ENCODE assay signal across 8 cellular contexts in the genomic region with DNA sequence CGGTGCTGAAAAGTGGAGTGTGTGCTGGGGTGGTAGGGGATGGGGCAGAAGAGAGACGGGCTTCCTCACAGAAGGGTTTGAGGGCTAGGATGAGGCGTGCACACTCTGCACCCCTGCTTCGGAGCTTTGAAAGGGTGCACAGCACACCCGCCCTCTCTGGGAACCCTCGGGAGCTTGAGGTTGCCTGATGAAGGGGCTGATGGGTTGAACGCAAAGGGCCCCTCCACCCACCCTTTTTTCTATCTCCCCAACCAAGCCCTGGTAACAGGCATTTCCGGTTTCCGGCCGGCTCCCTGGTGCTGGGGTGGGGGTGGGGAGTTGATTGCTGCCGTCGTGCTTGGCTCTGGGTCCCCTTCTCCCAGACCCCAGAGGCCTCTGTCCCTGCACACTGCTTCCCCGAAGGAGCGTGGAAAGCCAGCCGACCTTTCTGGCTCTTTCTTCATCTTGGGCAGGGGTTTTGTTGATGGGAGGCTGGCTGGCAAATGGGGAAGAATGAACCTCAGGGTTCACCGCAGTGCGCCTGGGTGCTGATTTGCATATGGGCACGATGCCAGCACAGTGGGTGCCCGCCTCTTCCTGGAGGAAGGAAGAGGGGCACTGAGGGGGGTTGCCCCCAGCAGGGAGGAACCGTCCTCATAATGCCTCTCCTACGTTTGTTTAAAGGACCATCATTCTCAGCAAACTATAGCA. TPM values are rescaled to one million over a fixed set of nuclear protein-coding genes. Genes with fewer than 3 reads are reported as not detected.
A peak's percentile ranks its signal among the peaks of the same experiment; 100 is the strongest.
DNase-seq lines count a peak whose midpoint lies in the region; ATAC-seq and TF ChIP-seq lines count a peak whose summit lies in the region.
"Had no signal": no experiment of that assay in that cellular context is flagged by ENCODE, and none has a peak within 500 bp of the region (broad histone marks: within the 10 kb centered on the region; RNA-seq: fewer than 3 reads in every experiment).

No MANE protein-coding gene starts in this region.

- peaks cover 42 to 54% (median 53%) of the 10 kb centered on the region in 3 donors for H3K4me1 Mint-ChIP-seq in IgD-negative memory B cell

- H3K27me3 Mint-ChIP-seq in IgD-negative memory B cell, result peaks cover 2% of the 10 kb centered on the region

- H3K36me3 ChIP-seq in body of pancreas (replicated peaks in 1 of 2; ENCODE audit: insufficient read depth in 1 of 2, low read depth in 2 of 2), result no peaks in the 10 kb centered on the region
- no peaks in the 10 kb centered on the region for H3K36me3 ChIP-seq in left lung

- H3K9me3 Mint-ChIP-seq in IgD-negative memory B cell, result no peaks in the 10 kb centered on the region

- H3K27ac Mint-ChIP-seq in IgD-negative memory B cell, result peak overlapping the region; percentile 95 to 98 (median 98)

- H3K36me3 Mint-ChIP-seq in IgD-negative memory B cell, result no peaks in the 10 kb centered on the region

- peak overlapping the region; percentile 87 to 94 (median 92) for H3K4me3 Mint-ChIP-seq in IgD-negative memory B cell

- H3K4me1 ChIP-seq in body of pancreas, result peaks cover 12% of the 10 kb centered on the region
- H3K4me1 ChIP-seq in left lung, result peaks cover 5 to 77% of the 10 kb centered on the region in 2 donors
- H3K4me1 ChIP-seq: foreskin keratinocyte had no signal

- 6 to 8% methylated on average over 17 to 20 of the region's 21 CpGs for WGBS in body of pancreas, 2 donors

- ATAC-seq in GM19035 (IDR thresholded peaks at IDR 0.05; ENCODE audit: unreplicated experiment), result peak; percentile 47
- ATAC-seq in body of pancreas, result peak; percentile 60
- ATAC-seq in left lung, result peak; percentile 66
- ATAC-seq: foreskin keratinocyte had no signal

- peak overlapping the region in 2 of 4 donors; percentile 12 to 71 for H3K27ac ChIP-seq in body of pancreas
- H3K27ac ChIP-seq in left lung, result peak overlapping the region; percentile 62 to 87
- H3K27ac ChIP-seq: foreskin keratinocyte had no signal

- no peaks in the 10 kb centered on the region for H3K9me3 ChIP-seq in body of pancreas
- H3K9me3 ChIP-seq in left lung, result no peaks in the 10 kb centered on the region

- intact Hi-C loops in body of pancreas (cut with DNase I), result no loop called here
- intact Hi-C loops in left lung (cut with DNase I), result no loop called here

- H3K4me3 ChIP-seq in body of pancreas (no peak overlapping the region), left lung (peak overlapping the region; percentile 17 to 38)

- peak in 1 of 3 donors; percentile 25 for TF ChIP-seq POLR2A in body of pancreas (IDR thresholded peaks at IDR 0.05)

- DNase-seq in UCSD-AML1 (lab: John Stamatoyannopoulos, UW; ENCODE audit: unreplicated experiment) (peak; percentile 97), body of pancreas (peak; percentile 35 to 75 (median 48)), left lung (peak; percentile 85 to 92), cerebellar cortex (ENCODE audit: low spot score) (no peak)
- peak; percentile 66 for DNase-seq in stimulated activated CD8-positive, alpha-beta memory T cell treated with anti-CD3 and anti-CD28 coated beads, Interleukin-12 subunit alpha, Interleukin-12 subunit beta, amount 100 ng/mL, for 24 hours (ENCODE audit: extremely low read depth)

- H3K27me3 ChIP-seq in body of pancreas (no peaks in the 10 kb centered on the region), left lung (no peaks in the 10 kb centered on the region)
- H3K27me3 ChIP-seq: foreskin keratinocyte had no signal

- TF ChIP-seq CTCF in body of pancreas (IDR thresholded peaks at IDR 0.05) (no peak), left lung (IDR thresholded peaks at IDR 0.05) (no peak)

RNA-seq across cellular contexts. Expression of gene VAV1, which starts 29.0 kb away (rescaled TPM):
- 47.5 TPM for polyA plus RNA-seq in IgD-negative memory B cell
- 1 to 10 TPM; 1.3 to 5.6 TPM for total RNA-seq in body of pancreas
- 10 to 100 TPM; 11.5 to 51.3 TPM for total RNA-seq in left lung

RNA-seq across cellular contexts. Expression of gene SH2D3A, which starts 34.3 kb away (rescaled TPM):
- polyA plus RNA-seq in IgD-negative memory B cell, result 32.7 TPM
- total RNA-seq in body of pancreas (10 to 100 TPM; 18.4 to 60.0 TPM), left lung (10 to 100 TPM; 24.2 to 27.6 TPM)

Comparison
In these comparisons a context has a peak if more than half of its experiments do, and no peak if none do; other contexts are left out.
1. H3K4me3 ChIP-seq: peak in left lung (2 of 2); none in body of pancreas (0 of 2).
2. Peak in every context shown above with its lines, with median percentiles within 50 percentile points of each other: ATAC-seq.